ENCODE assay signal across 8 cellular contexts in the genomic region with DNA sequence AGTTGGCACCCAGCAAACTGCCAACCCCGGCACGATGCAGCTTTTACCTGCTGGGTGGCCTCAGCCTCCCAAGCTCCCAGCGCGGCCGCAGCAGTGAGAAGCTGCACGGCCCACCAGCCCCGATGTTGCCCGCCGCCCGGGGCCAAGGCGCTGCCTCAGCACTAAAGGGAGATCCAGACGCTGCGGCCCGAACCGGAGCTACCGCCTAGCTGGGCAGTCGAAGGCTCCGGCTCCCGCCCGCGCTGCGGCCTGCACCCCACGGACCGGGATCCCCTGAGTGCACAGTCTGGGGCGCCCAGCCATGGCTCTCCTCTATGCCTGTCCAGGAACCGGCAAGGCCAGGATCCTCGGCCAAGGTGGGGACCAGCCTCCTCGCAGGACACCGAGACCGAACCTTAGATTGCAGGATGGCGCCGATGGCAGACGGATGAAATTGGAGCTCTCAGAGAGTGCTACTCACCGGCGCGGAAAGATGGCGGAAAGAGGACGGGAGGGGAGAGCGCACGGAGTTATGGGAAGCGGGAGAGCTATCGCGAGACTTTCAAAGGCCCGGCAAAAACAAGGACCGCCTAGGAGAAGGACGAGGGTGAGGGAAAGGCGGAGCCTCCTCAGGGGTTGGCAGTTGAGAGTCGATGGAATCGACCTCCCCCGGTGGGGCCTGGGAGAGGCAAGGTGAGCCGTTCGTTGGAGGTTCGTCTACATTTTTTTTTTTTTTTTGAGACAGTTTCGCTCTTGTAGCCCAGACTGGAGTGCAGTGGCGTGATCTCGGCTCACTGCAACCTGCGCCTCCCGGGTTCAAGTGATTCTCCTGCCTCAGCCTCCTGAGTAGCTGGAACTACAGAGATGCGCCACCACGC. TPM values are rescaled to one million over a fixed set of nuclear protein-coding genes. Genes with fewer than 3 reads are reported as not detected.
DNase-seq lines count a peak whose midpoint lies in the region; ATAC-seq and TF ChIP-seq lines count a peak whose summit lies in the region.

A gene (minus strand): TSS at position 485 of the 857 bp plus-strand sequence. CDS start 1,221 bp downstream, outside the sequence.

- H3K4me3 ChIP-seq in kidney epithelial cell (ENCODE audit: low read depth, low read length), result peak within 1 kb of the TSS; percentile 90

- H3K36me3 ChIP-seq in kidney epithelial cell (ENCODE audit: control insufficient read depth, insufficient read depth, low read length), result peaks cover 3% of the 10 kb centered on the region

- TF ChIP-seq CTCF in chondrocyte (IDR thresholded peaks at IDR 0.05) (peak; percentile 11), kidney epithelial cell (IDR thresholded peaks at IDR 0.05; ENCODE audit: insufficient read depth, low read length, poor library complexity, severe bottlenecking) (no peak)

- H3K27me3 ChIP-seq in kidney epithelial cell (ENCODE audit: control insufficient read depth, insufficient read depth, low read length), result no peaks in the 10 kb centered on the region

- H3K4me3 Mint-ChIP-seq in chondrocyte (ENCODE audit: unreplicated experiment), result peak within 1 kb of the TSS; percentile 96

- no peaks in the 10 kb centered on the region for H3K27me3 Mint-ChIP-seq in chondrocyte (ENCODE audit: low read depth)

- H3K36me3 Mint-ChIP-seq in chondrocyte (ENCODE audit: low read depth), result peaks cover 34% of the 10 kb centered on the region

- H3K27ac Mint-ChIP-seq in chondrocyte (ENCODE audit: unreplicated experiment), result peak within 1 kb of the TSS; percentile 94

- ATAC-seq in HG03439 (IDR thresholded peaks at IDR 0.05; ENCODE audit: unreplicated experiment), result peak; percentile 92

- H3K9me3 Mint-ChIP-seq in chondrocyte (ENCODE audit: low read depth), result no peaks in the 10 kb centered on the region

- peak; percentile 89 to 91 for DNase-seq in AML-193 (lab: John Stamatoyannopoulos, UW)
- peak; percentile 98 for DNase-seq in NCI-H510A treated with DMSO at 0.1 percent for 48 hours (lab: John Stamatoyannopoulos, UW)
- DNase-seq in activated CD4-positive, alpha-beta T cell treated with anti-CD3 and anti-CD28 coated beads for 24 hours (ENCODE audit: low read depth in 2 of 2), result peak; percentile 84 to 85
- DNase-seq in chondrocyte (ENCODE audit: low spot score), result peak; percentile 97
- peak; percentile 92 for DNase-seq in kidney epithelial cell (ENCODE audit: low read depth)
- DNase-seq in stimulated activated CD4-positive, alpha-beta T cell treated with anti-CD3 and anti-CD28 coated beads, Interleukin-15, amount 100 ng/mL, for 48 hours (ENCODE audit: low read depth in 2 of 2), result peak; percentile 91 to 93

- peaks cover 49% of the 10 kb centered on the region for H3K4me1 Mint-ChIP-seq in chondrocyte (ENCODE audit: low read depth)

- peak; percentile 96 for TF ChIP-seq POLR2A in GM19193 (IDR thresholded peaks at IDR 0.05; ENCODE audit: extremely low read depth, insufficient read depth, insufficient read length)

RNA-seq across cellular contexts. Expression of the gene that starts here (rescaled TPM):
- total RNA-seq in chondrocyte (794 to 833 TPM (median 819 TPM) in 3 replicates), kidney epithelial cell (3,107 and 3,956 TPM in 2 replicates)

Comparison
In these comparisons a context has a peak if more than half of its experiments do, and no peak if none do; other contexts are left out.
1. Peak in every context shown above with its lines: DNase-seq, ATAC-seq and H3K4me3 ChIP-seq.